Comparison of ENCODE assay signal across 18 cellular contexts in the genomic region with DNA sequence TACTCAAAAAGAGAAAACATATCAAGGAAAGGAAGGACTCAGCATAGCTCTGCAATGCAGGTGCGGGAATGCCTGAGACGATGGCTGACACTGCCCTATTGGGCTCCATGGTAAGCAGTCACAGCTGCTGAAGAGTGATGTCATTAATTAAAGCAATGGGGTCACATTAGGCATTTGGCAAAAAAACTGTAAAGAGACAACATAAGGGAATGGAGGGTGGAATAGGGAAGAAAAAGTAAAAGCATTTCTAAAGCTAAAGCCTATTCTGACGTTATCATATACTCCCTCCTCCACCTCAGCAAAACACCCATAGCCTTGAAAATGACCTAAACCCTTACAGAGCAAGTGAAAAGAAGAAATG. TPM values are rescaled to one million over a fixed set of nuclear protein-coding genes. Genes with fewer than 3 reads are reported as not detected.
DNase-seq lines count a peak whose midpoint lies in the region; ATAC-seq, FAIRE-seq and TF ChIP-seq lines count a peak whose summit lies in the region.
"Had no signal": no experiment of that assay in that cellular context is flagged by ENCODE, and none has a peak within 500 bp of the region (broad histone marks: within the 10 kb centered on the region; RNA-seq: fewer than 3 reads in every experiment).

No MANE protein-coding gene starts in this region.

- no peak for ATAC-seq in Panc1
- no peak for ATAC-seq in left lung

- no peak overlapping the region for H2AK5ac ChIP-seq in H1 (ENCODE audit: low read depth, low read length)

- H2BK12ac ChIP-seq in H1 (ENCODE audit: low read depth, low read length) = no peak overlapping the region

- H3K27me3 Mint-ChIP-seq in activated naive CD4-positive, alpha-beta T cell treated with anti-CD3 and anti-CD28 coated beads, Interleukin-2, amount 50 U/mL, for 24 hours = no peaks in the 10 kb centered on the region
- H3K27me3 Mint-ChIP-seq: IgD-negative memory B cell had no signal

- no peak overlapping the region for H3K4me3 Mint-ChIP-seq in activated naive CD4-positive, alpha-beta T cell treated with anti-CD3 and anti-CD28 coated beads, Interleukin-2, amount 50 U/mL, for 24 hours
- H3K4me3 Mint-ChIP-seq: HFFc6, IgD-negative memory B cell had no signal

- peak overlapping the region; percentile 35 for H3K27ac Mint-ChIP-seq in activated naive CD4-positive, alpha-beta T cell treated with anti-CD3 and anti-CD28 coated beads, Interleukin-2, amount 50 U/mL, for 24 hours
- H3K27ac Mint-ChIP-seq: HFFc6, IgD-negative memory B cell had no signal

- no peak for TF ChIP-seq EP300 in H1 (IDR thresholded peaks at IDR 0.05; ENCODE audit: borderline replicate concordance in 1 of 2, low read depth in 2 of 2, low read length in 2 of 2)

- H3K4me3 ChIP-seq in Panc1 (ENCODE audit: low read depth in 2 of 2, low read length in 2 of 2) = no peak overlapping the region
- H3K4me3 ChIP-seq in H1 (ENCODE audit: extremely low read depth in 1 of 4, insufficient read depth in 2 of 4, low read depth in 3 of 4, low read length in 4 of 4) = no peak overlapping the region
- no peak overlapping the region for H3K4me3 ChIP-seq in left lung
- H3K4me3 ChIP-seq: BLaER1 treated with 17β-estradiol and CSF1 and Interleukin-3, amounts not matched to agents 10 nM and 100 nM had no signal

- H2BK20ac ChIP-seq in H1 (ENCODE audit: low read length) = no peak overlapping the region

- no peak overlapping the region for H2BK5ac ChIP-seq in H1 (ENCODE audit: low read depth, low read length)

- no peak overlapping the region for H3K4ac ChIP-seq in H1 (replicated peaks; ENCODE audit: insufficient read length, low read depth, low read length)

- H4K8ac ChIP-seq in H1 (ENCODE audit: extremely low read depth, insufficient read depth, low read length) = no peak overlapping the region

- H3K4me1 Mint-ChIP-seq in activated naive CD4-positive, alpha-beta T cell treated with anti-CD3 and anti-CD28 coated beads, Interleukin-2, amount 50 U/mL, for 24 hours = peaks cover 41% of the 10 kb centered on the region

- in situ Hi-C loops in Panc1 (cut with HindIII; ENCODE audit: low pct_unique_long_range_greater_than_20kb, low sequenced_read_pairs) = no loop called here

- POLR2A ChIA-PET in Panc1 (lab: Charles Lee) (no interaction called here), H1 (lab: Charles Lee; ENCODE audit: partially characterized antibody) (interaction anchor here (1.4 to 2.0 kb wide), 5 partner anchors 13 to 149 kb away, joined by 3 to 10 read pairs (median 6); a partner anchor contains a TSS)

- H3K9me3 ChIP-seq in Panc1 (ENCODE audit: control insufficient read depth, insufficient read depth, low read depth, low read length) (no peaks in the 10 kb centered on the region; the same call in 1 of the 2 replicates), H1 (ENCODE audit: insufficient read depth in 2 of 2, low read depth in 1 of 2, low read length in 1 of 2) (no peaks in the 10 kb centered on the region), left lung (no peaks in the 10 kb centered on the region)
- H3K9me3 ChIP-seq: BLaER1 treated with 17β-estradiol and CSF1 and Interleukin-3, amounts not matched to agents 10 nM and 100 nM had no signal

- CTCF ChIA-PET in Panc1 (lab: Charles Lee) = interaction anchor here (1.0 to 1.2 kb wide), 3 partner anchors 64 to 150 kb away, joined by 3 to 4 read pairs (median 4); no protein-coding TSS in a partner anchor
- CTCF ChIA-PET in H1 (lab: Charles Lee; ENCODE audit: partially characterized antibody) = interaction anchor here (0.6 to 5.0 kb wide), 27 partner anchors 9 to 217 kb away, joined by 3 to 51 read pairs (median 5); a partner anchor contains a TSS

- H3K27ac ChIP-seq in Panc1 (ENCODE audit: low read length) (peak overlapping the region; percentile 63), H1 (ENCODE audit: low read depth, low read length) (no peak overlapping the region; the same call in 1 of the 2 replicates), left lung (no peak overlapping the region)
- H3K27ac ChIP-seq: BLaER1 treated with 17β-estradiol and CSF1 and Interleukin-3, amounts not matched to agents 10 nM and 100 nM had no signal

- H3K36me3 ChIP-seq in Panc1 (ENCODE audit: control insufficient read depth, insufficient read depth, low read length) (peaks cover 11% of the 10 kb centered on the region; the same call in 1 of the 2 replicates), H1 (ENCODE audit: control insufficient read depth in 2 of 4, insufficient read depth in 4 of 4, low read length in 3 of 4) (no peaks in the 10 kb centered on the region), left lung (peaks cover 3 to 15% of the 10 kb centered on the region in 2 donors)

- no peaks in the 10 kb centered on the region for H3K23me2 ChIP-seq in H1 (ENCODE audit: low read depth, low read length)

- H3K9me3 Mint-ChIP-seq in activated naive CD4-positive, alpha-beta T cell treated with anti-CD3 and anti-CD28 coated beads, Interleukin-2, amount 50 U/mL, for 24 hours = no peaks in the 10 kb centered on the region
- H3K9me3 Mint-ChIP-seq: HFFc6, IgD-negative memory B cell had no signal

- no peak overlapping the region for H2BK15ac ChIP-seq in H1 (ENCODE audit: low read length)

- no peak for TF ChIP-seq POLR2A in H1 (IDR thresholded peaks at IDR 0.05; ENCODE audit: control extremely low read depth in 1 of 2, low read depth in 2 of 2, low read length in 2 of 2)

- no peak overlapping the region for H3K4me2 ChIP-seq in H1 (ENCODE audit: insufficient read depth in 1 of 2, low read depth in 2 of 2, low read length in 2 of 2)
- H3K4me2 ChIP-seq: BLaER1 treated with 17β-estradiol and CSF1 and Interleukin-3, amounts not matched to agents 10 nM and 100 nM had no signal

- H3K36me3 Mint-ChIP-seq in activated naive CD4-positive, alpha-beta T cell treated with anti-CD3 and anti-CD28 coated beads, Interleukin-2, amount 50 U/mL, for 24 hours = no peaks in the 10 kb centered on the region

- no peak overlapping the region for H3K14ac ChIP-seq in H1 (ENCODE audit: insufficient read length)

- 83% methylated on average over 3 of the region's 3 CpGs; no CpG with 5 or more reads in 1 of the 2 experiments for WGBS in H1 (ENCODE audit: extremely low coverage in 1 of 2, insufficient coverage in 1 of 2, insufficient read length in 1 of 2, insufficient replicate concordance in 2 of 2, low coverage in 1 of 2, low lambda C conversion rate in 2 of 2, missing lambda C conversion rate in 1 of 2), 2 experiments

- TF ChIP-seq CTCF in Panc1 (IDR thresholded peaks at IDR 0.05) = no peak
- no peak for TF ChIP-seq CTCF in H1 (IDR thresholded peaks at IDR 0.05; ENCODE audit: control extremely low read depth in 1 of 3, insufficient read depth in 1 of 3, low read depth in 1 of 3, low read length in 3 of 3)
- no peak for TF ChIP-seq CTCF in left lung (IDR thresholded peaks at IDR 0.05)

- DNase-seq in activated naive CD4-positive, alpha-beta T cell treated with Interleukin-2 at 50 U/mL for 16 hours = no peak
- DNase-seq in Panc1 (ENCODE audit: low read depth, low spot score) = no peak
- no peak for DNase-seq in H1 (ENCODE audit: low read depth in 1 of 2, low spot score in 2 of 2)
- DNase-seq in left lung = no peak
- no peak for DNase-seq in NCI-H2107 (lab: John Stamatoyannopoulos, UW)
- DNase-seq in retina = no peak
- DNase-seq: DMS 273 treated with DMSO at 0.1 percent for 48 hours; GDM1; GOT3; NCI-H1105 treated with DMSO at 0.1 percent for 48 hours; NCI-H187; NCI-H2171; NK-92 treated with Interleukin-12 subunit alpha and Interleukin-12 subunit beta, amount 100 ng/mL, for 24 hours; SIG-M5 had no signal

- H3K79me2 ChIP-seq in H1 (ENCODE audit: control insufficient read depth in 1 of 2, insufficient read depth in 2 of 2, low read length in 2 of 2) = no peaks in the 10 kb centered on the region

- TF ChIP-seq RAD21 in H1 (IDR thresholded peaks at IDR 0.05 in 1 of 2, conservative IDR thresholded peaks at IDR 0.05 in 1 of 2; ENCODE audit: low read depth in 2 of 2, low read length in 2 of 2) = no peak

- BruUV-seq in Panc1 (replicated peaks; lab: Mats Ljungman, UMichigan) = no TSS peak

- no peaks in the 10 kb centered on the region for H3K79me1 ChIP-seq in H1 (ENCODE audit: low read depth, low read length)

- H3K4me1 ChIP-seq in Panc1 (ENCODE audit: control insufficient read depth, insufficient read depth, low read length) (peaks cover 43% of the 10 kb centered on the region), H1 (replicated peaks in 1 of 4; ENCODE audit: control insufficient read depth in 3 of 4, insufficient read depth in 4 of 4, low read length in 3 of 4) (peaks cover 0 to 5% (median 2%) of the 10 kb centered on the region in 4 experiments; a peak in 2 of 7 replicates), left lung (no peaks in the 10 kb centered on the region)

- no peaks in the 10 kb centered on the region for H4K20me1 ChIP-seq in H1 (replicated peaks in 1 of 2; ENCODE audit: control insufficient read depth in 1 of 2, insufficient read depth in 2 of 2, low read length in 2 of 2)
- H4K20me1 ChIP-seq: BLaER1 treated with 17β-estradiol and CSF1 and Interleukin-3, amounts not matched to agents 10 nM and 100 nM had no signal

- intact Hi-C loops in Panc1 (cut with micrococcal nuclease; ENCODE audit: unreplicated experiment) (loop anchor here (10.0 kb wide), 1 partner anchor 78 kb away; no protein-coding TSS in a partner anchor), left lung (cut with DNase I) (no loop called here)

- no peak overlapping the region for H4K5ac ChIP-seq in H1 (ENCODE audit: insufficient read length, low read depth, low read length)

- no peak overlapping the region for H3K23ac ChIP-seq in H1 (ENCODE audit: insufficient read length)

- no peak overlapping the region for H4K91ac ChIP-seq in H1 (replicated peaks; ENCODE audit: insufficient read length, low read length)

- H2BK120ac ChIP-seq in H1 (replicated peaks; ENCODE audit: low read depth, low read length) = no peak overlapping the region

- no peak overlapping the region for H3K9ac ChIP-seq in H1 (replicated peaks in 1 of 4; ENCODE audit: extremely low read depth in 1 of 4, low read depth in 3 of 4, low read length in 3 of 4)
- H3K9ac ChIP-seq: BLaER1 treated with 17β-estradiol and CSF1 and Interleukin-3, amounts not matched to agents 10 nM and 100 nM had no signal

- H2AFZ ChIP-seq in H1 (ENCODE audit: low read length) = no peak overlapping the region

- H3K27me3 ChIP-seq in Panc1 (ENCODE audit: control insufficient read depth, insufficient read depth, low read length) = no peaks in the 10 kb centered on the region
- no peaks in the 10 kb centered on the region for H3K27me3 ChIP-seq in H1 (replicated peaks in 1 of 4; ENCODE audit: control insufficient read depth in 3 of 4, extremely low read depth in 1 of 4, insufficient read depth in 3 of 4, low read length in 3 of 4)
- H3K27me3 ChIP-seq in left lung = no peaks in the 10 kb centered on the region
- H3K27me3 ChIP-seq: BLaER1 treated with 17β-estradiol and CSF1 and Interleukin-3, amounts not matched to agents 10 nM and 100 nM had no signal

- H3K18ac ChIP-seq in H1 (ENCODE audit: extremely low read depth, low read length) = no peak overlapping the region; the same call in 1 of the 2 replicates

- FAIRE-seq in H1 (lab: Jason Lieb, UNC) = no peak

- H3K56ac ChIP-seq in H1 (replicated peaks; ENCODE audit: insufficient read length, low read depth, low read length) = no peak overlapping the region

RNA-seq across cellular contexts. Expression of a gene that starts 38.5 kb away (rescaled TPM):
- 4.8 TPM for total RNA-seq in Panc1 (2021; ENCODE audit: unreplicated experiment)
- 4.2 TPM for polyA plus RNA-seq in Panc1 (2012; ENCODE audit: insufficient read length)
- total RNA-seq in H1 (2021; fragmentation: NEBNext Ultra II Directional; extraction: Animal tissue kit (Norgen Biotek cat#: 25700)) = 1.6 and 1.9 TPM in 2 replicates
- polyA plus RNA-seq in H1 (2011; rRNA removed) = 1.5 and 2.6 TPM in 2 replicates
- 2.2 TPM for polyA plus RNA-seq in H1 (2011; cell fraction: cytosol; rRNA removed)
- 2.9 TPM for polyA plus RNA-seq in H1 (2011; cell fraction: nucleus; rRNA removed)
- polyA plus RNA-seq in H1 (2012, experiment 1 of 2) = 0.66 to 1.3 TPM (median 0.98 TPM) in 4 replicates
- 0.63 TPM for polyA plus RNA-seq in H1 (2012, experiment 2 of 2)
- polyA plus RNA-seq in H1 (2013, experiment 1 of 2) = 2.2 TPM
- polyA plus RNA-seq in H1 (2013, experiment 2 of 2) = 2.1 TPM
- polyA minus RNA-seq in H1 (2011; rRNA and poly(A)+ RNA removed) = 1.1 TPM in 2 replicates
- 0.73 TPM for polyA minus RNA-seq in H1 (2011; cell fraction: cytosol; rRNA and poly(A)+ RNA removed)
- 2.9 TPM for polyA minus RNA-seq in H1 (2011; cell fraction: nucleus; rRNA and poly(A)+ RNA removed)
- total RNA-seq in left lung = 100 to 1,000 TPM in 1 of 2 donors, 10 to 100 TPM in 1; 69.7 to 107 TPM
- total RNA-seq: HFFc6 had no signal

Comparison
In these comparisons a context has a peak if more than half of its experiments do, and no peak if none do; other contexts are left out.
1. RNA of a gene that starts 38.5 kb away (total RNA-seq): 69.7 to 107 TPM in left lung; 4.8 TPM in Panc1 (single experiment) and 1.6 to 1.9 TPM in H1; every median in the first group is over 10 times any median in the second.